Comparison of ENCODE assay signal across 12 cellular contexts in genomic region chr4:151226004-151226932, GRCh38. TPM values are rescaled to one million over a fixed set of nuclear protein-coding genes. Genes with fewer than 3 reads are reported as not detected.
A peak's percentile ranks its signal among the peaks of the same experiment; 100 is the strongest.
DNase-seq lines count a peak whose midpoint lies in the region; ATAC-seq, FAIRE-seq and TF ChIP-seq lines count a peak whose summit lies in the region.
"Had no signal": no experiment of that assay in that cellular context is flagged by ENCODE, and none has a peak within 500 bp of the region (broad histone marks: within the 10 kb centered on the region; RNA-seq: fewer than 3 reads in every experiment).

No MANE protein-coding gene starts in this region.

- peak overlapping the region in 1 of 2 experiments; percentile 69; a peak in 3 of 6 replicates for H3K27ac ChIP-seq in A549
- H3K27ac ChIP-seq: BLaER1, HL-60 had no signal

- peaks cover 35% of the 10 kb centered on the region for H3K4me1 ChIP-seq in A549
- H3K4me1 ChIP-seq: BLaER1 had no signal

- TF ChIP-seq RAD21 in A549 (conservative IDR thresholded peaks at IDR 0.05 in 1 of 2, IDR thresholded peaks at IDR 0.05 in 1 of 2) = no peak

- TF ChIP-seq CTCF in A549 (IDR thresholded peaks at IDR 0.05) (no peak), lower leg skin (IDR thresholded peaks at IDR 0.05) (no peak)

- intact Hi-C loops in lower leg skin (cut with DNase I; ENCODE audit: low total_unique reads) = no loop called here

- WGBS in A549 (ENCODE audit: missing lambda C conversion rate) = 60% methylated on average over 10 of the region's 10 CpGs
- 43 to 53% methylated on average over 10 of the region's 10 CpGs for WGBS in lower leg skin, 2 donors

- H3K36me3 Mint-ChIP-seq in activated naive CD8-positive, alpha-beta T cell treated with anti-CD3 and anti-CD28 coated beads, Interleukin-2, amount 50 U/mL, for 24 hours (ENCODE audit: low read depth) = no peaks in the 10 kb centered on the region

- FAIRE-seq in A549 (lab: Jason Lieb, UNC) = no peak
- FAIRE-seq: GM19239 had no signal

- no peak for TF ChIP-seq EP300 in A549 (IDR thresholded peaks at IDR 0.05)

- no peak overlapping the region for H3K27ac Mint-ChIP-seq in activated naive CD8-positive, alpha-beta T cell treated with anti-CD3 and anti-CD28 coated beads, Interleukin-2, amount 50 U/mL, for 24 hours

- H3K9me3 ChIP-seq in A549 = no peaks in the 10 kb centered on the region
- H3K9me3 ChIP-seq: BLaER1 had no signal

- CTCF ChIA-PET in A549 (lab: Yijun Ruan, JAX) = no interaction called here

- H3K27me3 Mint-ChIP-seq in activated naive CD8-positive, alpha-beta T cell treated with anti-CD3 and anti-CD28 coated beads, Interleukin-2, amount 50 U/mL, for 24 hours = peaks cover 15% of the 10 kb centered on the region

- no peak overlapping the region for H3K4me3 ChIP-seq in A549
- H3K4me3 ChIP-seq in lower leg skin (ENCODE audit: low read depth, poor library complexity, severe bottlenecking) = no peak overlapping the region
- H3K4me3 ChIP-seq: BLaER1 had no signal

- H3K4me2 ChIP-seq in A549 = peak overlapping the region; percentile 71
- H3K4me2 ChIP-seq: BLaER1 had no signal

- no peak overlapping the region for H3K4me3 Mint-ChIP-seq in activated naive CD8-positive, alpha-beta T cell treated with anti-CD3 and anti-CD28 coated beads, Interleukin-2, amount 50 U/mL, for 24 hours

- H3K4me1 Mint-ChIP-seq in activated naive CD8-positive, alpha-beta T cell treated with anti-CD3 and anti-CD28 coated beads, Interleukin-2, amount 50 U/mL, for 24 hours = no peaks in the 10 kb centered on the region

- peak in 1 of 2 experiments; percentile 6 for DNase-seq in A549 (ENCODE audit: low read depth in 1 of 2, low spot score in 1 of 2)
- peak; percentile 80 for DNase-seq in RKO (ENCODE audit: low spot score)
- DNase-seq in fibroblast of the conjunctiva (ENCODE audit: low read depth) = peak; percentile 89
- DNase-seq in non-pigmented ciliary epithelial cell (ENCODE audit: low read depth) = peak; percentile 81
- no peak for DNase-seq in lower leg skin (ENCODE audit: low spot score in 2 of 2)
- no peak for DNase-seq in activated naive CD8-positive, alpha-beta T cell treated with anti-CD3 and anti-CD28 coated beads, Interleukin-2, amount 50 U/mL, for 24 hours
- DNase-seq in DMS 273 (lab: John Stamatoyannopoulos, UW; ENCODE audit: unreplicated experiment) = no peak
- DNase-seq: SIG-M5 had no signal

- no peak for TF ChIP-seq POLR2A in A549 (IDR thresholded peaks at IDR 0.05; ENCODE audit: low read length)
- TF ChIP-seq POLR2A in lower leg skin (IDR thresholded peaks at IDR 0.05) = no peak

- POLR2A ChIA-PET in A549 (lab: Yijun Ruan, JAX) = interaction anchor here (0.5 kb wide), 1 partner anchor 967 kb away, joined by 3 read pairs; no protein-coding TSS in a partner anchor

- ATAC-seq in A549 (peak; percentile 56 to 82; a peak in 4 of 6 replicates), HG03442 (IDR thresholded peaks at IDR 0.05; ENCODE audit: unreplicated experiment) (no peak)
- no peak for ATAC-seq in activated naive CD8-positive, alpha-beta T cell treated with anti-CD3 and anti-CD28 coated beads, Interleukin-2, amount 50 U/mL, for 24 hours

- H3K9me3 Mint-ChIP-seq in activated naive CD8-positive, alpha-beta T cell treated with anti-CD3 and anti-CD28 coated beads, Interleukin-2, amount 50 U/mL, for 24 hours = no peaks in the 10 kb centered on the region

TF ChIP-seq in A549, 52 proteins besides CTCF, POLR2A, EP300 and RAD21:
- TF ChIP-seq FOSB (CRISPR knock-in tag; IDR thresholded peaks at IDR 0.05) = no peak
- TF ChIP-seq POLR2AphosphoS2 (conservative IDR thresholded peaks at IDR 0.05; ENCODE audit: low read length) = no peak
- no peak for TF ChIP-seq FOXS1 (CRISPR knock-in tag; IDR thresholded peaks at IDR 0.05)
- TF ChIP-seq HMGXB4 (CRISPR knock-in tag; IDR thresholded peaks at IDR 0.05; ENCODE audit: borderline replicate concordance) = no peak
- TF ChIP-seq E2F6 (IDR thresholded peaks at IDR 0.05; ENCODE audit: borderline replicate concordance, low read depth) = no peak
- no peak for TF ChIP-seq TFCP2L1 (CRISPR knock-in tag; IDR thresholded peaks at IDR 0.05)
- no peak for TF ChIP-seq HOXB5 (CRISPR knock-in tag; IDR thresholded peaks at IDR 0.05)
- TF ChIP-seq NR3C1 (IDR thresholded peaks at IDR 0.05) = no peak
- TF ChIP-seq CBX8 (IDR thresholded peaks at IDR 0.05) = no peak
- TF ChIP-seq SREBF2 (IDR thresholded peaks at IDR 0.05) = no peak
- no peak for TF ChIP-seq USF2 (IDR thresholded peaks at IDR 0.05)
- no peak for TF ChIP-seq EHF (CRISPR knock-in tag; IDR thresholded peaks at IDR 0.05)
- no peak for TF ChIP-seq EHMT2 (IDR thresholded peaks at IDR 0.05; ENCODE audit: low read depth)
- no peak for TF ChIP-seq RNF2 (IDR thresholded peaks at IDR 0.05; ENCODE audit: borderline replicate concordance, low read depth)
- no peak for TF ChIP-seq ZC3H11A (IDR thresholded peaks at IDR 0.05)
- TF ChIP-seq JUNB (IDR thresholded peaks at IDR 0.05) = no peak

RNA-seq across cellular contexts. Expression of gene PRSS48, which starts 50.7 kb away (rescaled TPM):
- polyA plus RNA-seq in A549 (2011; rRNA removed) (not detected in 2 replicates), A549 (2017; fragmentation: RNase III; extraction: RNeasy Plus Mini Kit Qiagen cat#74134 plus additional on column Dnase treatment) (not detected in 3 replicates)
- polyA plus RNA-seq in A549 (2012; cell fraction: cytosol; rRNA removed) = not detected in 2 replicates
- not detected in 2 replicates for polyA plus RNA-seq in A549 (2012; cell fraction: nucleus; rRNA removed)
- not detected in 2 replicates for polyA minus RNA-seq in A549 (2011; rRNA and poly(A)+ RNA removed)
- total RNA-seq in lower leg skin = not detected

Comparison
In these comparisons a context has a peak if more than half of its experiments do, and no peak if none do; other contexts are left out.
1. ATAC-seq: peak in A549 (2 of 2); none in HG03442 (single experiment) and activated naive CD8-positive, alpha-beta T cell treated with anti-CD3 and anti-CD28 coated beads, Interleukin-2, amount 50 U/mL, for 24 hours (single experiment).
2. DNase-seq: peak in RKO (single experiment), fibroblast of the conjunctiva (single experiment) and non-pigmented ciliary epithelial cell (single experiment); none in lower leg skin (0 of 2), activated naive CD8-positive, alpha-beta T cell treated with anti-CD3 and anti-CD28 coated beads, Interleukin-2, amount 50 U/mL, for 24 hours (single experiment) and DMS 273 (single experiment).